1 cellular context compared by ENCODE assay signal in the genomic region with DNA sequence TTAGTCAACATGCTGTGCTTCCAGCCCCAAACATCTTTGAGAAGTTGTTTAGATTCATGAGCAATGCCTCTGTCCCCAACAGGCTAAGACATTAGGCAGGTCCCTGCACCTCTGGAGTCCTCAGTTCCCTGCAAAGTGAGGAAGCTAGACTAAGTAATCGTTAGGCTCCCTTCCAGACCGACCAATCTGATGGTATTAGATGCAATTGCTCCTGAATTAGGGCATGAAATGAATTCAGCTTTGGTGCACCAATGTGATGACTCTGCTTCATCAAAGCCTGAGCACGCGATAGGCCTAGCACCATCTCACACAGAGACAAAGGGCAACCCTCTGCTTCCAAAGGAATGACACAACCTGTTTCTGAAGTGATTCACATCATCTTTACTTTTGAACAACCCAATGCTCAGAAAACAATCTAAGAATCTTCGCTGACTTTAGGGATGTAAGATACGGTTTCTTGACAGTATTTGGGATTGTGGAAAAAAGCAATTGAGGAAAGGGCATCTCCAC.
TF ChIP-seq lines count a peak whose summit lies in the region.

No MANE protein-coding gene starts in this region.

TF ChIP-seq in GM12878, 131 proteins besides CTCF, POLR2A, EP300 and RAD21:
- TF ChIP-seq ESRRA (IDR thresholded peaks at IDR 0.05; ENCODE audit: low read length) (no peak), ZNF24 (IDR thresholded peaks at IDR 0.05) (no peak), USF1 (IDR thresholded peaks at IDR 0.05; ENCODE audit: borderline replicate concordance, extremely low read length, insufficient read depth, low read depth, low read length) (no peak), PAX5 (IDR thresholded peaks at IDR 0.05; ENCODE audit: borderline replicate concordance, low read depth, low read length) (no peak), CREM (IDR thresholded peaks at IDR 0.05; ENCODE audit: low read depth) (no peak)
- TF ChIP-seq, protein P1, sequence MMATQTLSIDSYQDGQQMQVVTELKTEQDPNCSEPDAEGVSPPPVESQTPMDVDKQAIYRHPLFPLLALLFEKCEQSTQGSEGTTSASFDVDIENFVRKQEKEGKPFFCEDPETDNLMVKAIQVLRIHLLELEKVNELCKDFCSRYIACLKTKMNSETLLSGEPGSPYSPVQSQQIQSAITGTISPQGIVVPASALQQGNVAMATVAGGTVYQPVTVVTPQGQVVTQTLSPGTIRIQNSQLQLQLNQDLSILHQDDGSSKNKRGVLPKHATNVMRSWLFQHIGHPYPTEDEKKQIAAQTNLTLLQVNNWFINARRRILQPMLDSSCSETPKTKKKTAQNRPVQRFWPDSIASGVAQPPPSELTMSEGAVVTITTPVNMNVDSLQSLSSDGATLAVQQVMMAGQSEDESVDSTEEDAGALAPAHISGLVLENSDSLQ (IDR thresholded peaks at IDR 0.05), result no peak
- TF ChIP-seq, protein P2, sequence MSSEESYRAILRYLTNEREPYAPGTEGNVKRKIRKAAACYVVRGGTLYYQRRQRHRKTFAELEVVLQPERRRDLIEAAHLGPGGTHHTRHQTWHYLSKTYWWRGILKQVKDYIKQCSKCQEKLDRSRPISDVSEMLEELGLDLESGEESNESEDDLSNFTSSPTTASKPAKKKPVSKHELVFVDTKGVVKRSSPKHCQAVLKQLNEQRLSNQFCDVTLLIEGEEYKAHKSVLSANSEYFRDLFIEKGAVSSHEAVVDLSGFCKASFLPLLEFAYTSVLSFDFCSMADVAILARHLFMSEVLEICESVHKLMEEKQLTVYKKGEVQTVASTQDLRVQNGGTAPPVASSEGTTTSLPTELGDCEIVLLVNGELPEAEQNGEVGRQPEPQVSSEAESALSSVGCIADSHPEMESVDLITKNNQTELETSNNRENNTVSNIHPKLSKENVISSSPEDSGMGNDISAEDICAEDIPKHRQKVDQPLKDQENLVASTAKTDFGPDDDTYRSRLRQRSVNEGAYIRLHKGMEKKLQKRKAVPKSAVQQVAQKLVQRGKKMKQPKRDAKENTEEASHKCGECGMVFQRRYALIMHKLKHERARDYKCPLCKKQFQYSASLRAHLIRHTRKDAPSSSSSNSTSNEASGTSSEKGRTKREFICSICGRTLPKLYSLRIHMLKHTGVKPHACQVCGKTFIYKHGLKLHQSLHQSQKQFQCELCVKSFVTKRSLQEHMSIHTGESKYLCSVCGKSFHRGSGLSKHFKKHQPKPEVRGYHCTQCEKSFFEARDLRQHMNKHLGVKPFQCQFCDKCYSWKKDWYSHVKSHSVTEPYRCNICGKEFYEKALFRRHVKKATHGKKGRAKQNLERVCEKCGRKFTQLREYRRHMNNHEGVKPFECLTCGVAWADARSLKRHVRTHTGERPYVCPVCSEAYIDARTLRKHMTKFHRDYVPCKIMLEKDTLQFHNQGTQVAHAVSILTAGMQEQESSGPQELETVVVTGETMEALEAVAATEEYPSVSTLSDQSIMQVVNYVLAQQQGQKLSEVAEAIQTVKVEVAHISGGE (CRISPR knock-in tag; IDR thresholded peaks at IDR 0.05), result no peak
- TF ChIP-seq, protein P3, sequence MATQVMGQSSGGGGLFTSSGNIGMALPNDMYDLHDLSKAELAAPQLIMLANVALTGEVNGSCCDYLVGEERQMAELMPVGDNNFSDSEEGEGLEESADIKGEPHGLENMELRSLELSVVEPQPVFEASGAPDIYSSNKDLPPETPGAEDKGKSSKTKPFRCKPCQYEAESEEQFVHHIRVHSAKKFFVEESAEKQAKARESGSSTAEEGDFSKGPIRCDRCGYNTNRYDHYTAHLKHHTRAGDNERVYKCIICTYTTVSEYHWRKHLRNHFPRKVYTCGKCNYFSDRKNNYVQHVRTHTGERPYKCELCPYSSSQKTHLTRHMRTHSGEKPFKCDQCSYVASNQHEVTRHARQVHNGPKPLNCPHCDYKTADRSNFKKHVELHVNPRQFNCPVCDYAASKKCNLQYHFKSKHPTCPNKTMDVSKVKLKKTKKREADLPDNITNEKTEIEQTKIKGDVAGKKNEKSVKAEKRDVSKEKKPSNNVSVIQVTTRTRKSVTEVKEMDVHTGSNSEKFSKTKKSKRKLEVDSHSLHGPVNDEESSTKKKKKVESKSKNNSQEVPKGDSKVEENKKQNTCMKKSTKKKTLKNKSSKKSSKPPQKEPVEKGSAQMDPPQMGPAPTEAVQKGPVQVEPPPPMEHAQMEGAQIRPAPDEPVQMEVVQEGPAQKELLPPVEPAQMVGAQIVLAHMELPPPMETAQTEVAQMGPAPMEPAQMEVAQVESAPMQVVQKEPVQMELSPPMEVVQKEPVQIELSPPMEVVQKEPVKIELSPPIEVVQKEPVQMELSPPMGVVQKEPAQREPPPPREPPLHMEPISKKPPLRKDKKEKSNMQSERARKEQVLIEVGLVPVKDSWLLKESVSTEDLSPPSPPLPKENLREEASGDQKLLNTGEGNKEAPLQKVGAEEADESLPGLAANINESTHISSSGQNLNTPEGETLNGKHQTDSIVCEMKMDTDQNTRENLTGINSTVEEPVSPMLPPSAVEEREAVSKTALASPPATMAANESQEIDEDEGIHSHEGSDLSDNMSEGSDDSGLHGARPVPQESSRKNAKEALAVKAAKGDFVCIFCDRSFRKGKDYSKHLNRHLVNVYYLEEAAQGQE (IDR thresholded peaks at IDR 0.05; ENCODE audit: low read depth, low read length), result no peak
